In genomic region chr7:27160546-27161213, GRCh38 we compare ENCODE assay signal across 8 cellular contexts. TPM values are rescaled to one million over a fixed set of nuclear protein-coding genes. Genes with fewer than 3 reads are reported as not detected.
A peak's percentile ranks its signal among the peaks of the same experiment; 100 is the strongest.
DNase-seq lines count a peak whose midpoint lies in the region; ATAC-seq and TF ChIP-seq lines count a peak whose summit lies in the region.

No MANE protein-coding gene starts in this region.

- H3K9me3 ChIP-seq in lung (ENCODE audit: control insufficient read depth in 2 of 2, insufficient read depth in 1 of 2, low read length in 1 of 2): no peaks in the 10 kb centered on the region

- H3K27ac ChIP-seq in dorsolateral prefrontal cortex (peak overlapping the region in 1 of 59 donors; percentile 36), lung (ENCODE audit: low read depth in 1 of 2, low read length in 1 of 2) (peak overlapping the region in 1 of 2 donors; percentile 51)

- DNase-seq in NCI-H1092 (lab: John Stamatoyannopoulos, UW) (peak; percentile 82), NCI-H1092 treated with DMSO at 0.1 percent for 48 hours (lab: John Stamatoyannopoulos, UW) (no peak), NCI-H510A treated with DMSO at 0.1 percent for 48 hours (lab: John Stamatoyannopoulos, UW) (peak; percentile 90), dorsolateral prefrontal cortex (peak; percentile 74 to 90 (median 79)), lung (ENCODE audit: low spot score) (peak; percentile 86)
- DNase-seq in activated CD4-positive, alpha-beta T cell treated with anti-CD3 and anti-CD28 coated beads, Interleukin-2, amount 50 U/mL, for 4 hours: peak; percentile 80 to 83
- peak; percentile 77 to 86 for DNase-seq in stimulated activated CD4-positive, alpha-beta T cell treated with anti-CD3 and anti-CD28 coated beads, Interleukin-4, amount 100 ng/mL, for 48 hours (ENCODE audit: low read depth in 2 of 2)

- intact Hi-C loops in dorsolateral prefrontal cortex (cut with DNase I): loop anchor here (2.0 to 10.0 kb wide), 7 partner anchors 308 to 1306 kb away; no protein-coding TSS in a partner anchor

- H3K4me1 ChIP-seq in lung (ENCODE audit: control insufficient read depth in 2 of 2, insufficient read depth in 2 of 2, low read length in 2 of 2): peaks cover 3 to 6% of the 10 kb centered on the region in 2 donors

- ATAC-seq in HG03108 (IDR thresholded peaks at IDR 0.05; ENCODE audit: unreplicated experiment) (peak; percentile 47), lung (ENCODE audit: insufficient read depth, low FRiP score) (peak; percentile 92)

- H3K36me3 ChIP-seq in lung (ENCODE audit: control insufficient read depth in 2 of 2, insufficient read depth in 2 of 2, low read length in 2 of 2): no peaks in the 10 kb centered on the region

- H3K4me3 ChIP-seq in dorsolateral prefrontal cortex (peak overlapping the region; percentile 29 to 76 (median 62)), lung (peak overlapping the region; percentile 21)

- TF ChIP-seq CTCF in dorsolateral prefrontal cortex (IDR thresholded peaks at IDR 0.05 in 54 of 56, conservative IDR thresholded peaks at IDR 0.05 in 2 of 56; ENCODE audit: low read depth in 1 of 56, partially characterized antibody in 56 of 56) (peak; percentile 96 to 100 (median 100)), lung (IDR thresholded peaks at IDR 0.05; ENCODE audit: control extremely low read depth, extremely low read depth) (peak; percentile 99)

- peaks cover 20 to 100% (median 94%) of the 10 kb centered on the region in 45 donors for H3K27me3 ChIP-seq in dorsolateral prefrontal cortex
- peaks cover 3% of the 10 kb centered on the region for H3K27me3 ChIP-seq in lung (ENCODE audit: control insufficient read depth, insufficient read depth)

- 1 to 3% methylated on average over 54 of the region's 54 CpGs for WGBS in lung, 2 donors

RNA-seq across cellular contexts. Expression of gene HOXA7, which starts 4.2 kb away (rescaled TPM):
- not detected for total RNA-seq in dorsolateral prefrontal cortex
- 1 to 10 TPM; 1.1 to 2.2 TPM for total RNA-seq in lung
- polyA plus RNA-seq in lung: 1 to 10 TPM; 1.0 to 1.7 TPM

RNA-seq across cellular contexts. Expression of gene HOXA9, which starts 4.7 kb away (rescaled TPM):
- total RNA-seq in dorsolateral prefrontal cortex (not detected), lung (under 1 TPM; 0.11 to 0.46 TPM)
- polyA plus RNA-seq in lung: under 1 TPM; 0.40 to 0.85 TPM

RNA-seq across cellular contexts. Expression of gene HOXA3, which starts 8.3 kb away (rescaled TPM):
- total RNA-seq in dorsolateral prefrontal cortex (under 1 TPM in 2 of 120 experiments, not detected in 118; 0.17 to 0.88 TPM), lung (10 to 100 TPM; 10.3 to 10.7 TPM)
- 1 to 10 TPM; 1.9 to 2.3 TPM for polyA plus RNA-seq in lung

RNA-seq across cellular contexts. Expression of gene HOXA6, which starts 13.1 kb away (rescaled TPM):
- total RNA-seq in dorsolateral prefrontal cortex (not detected), lung (1 to 10 TPM; 4.7 to 7.7 TPM)
- under 1 TPM; 0.49 to 0.94 TPM for polyA plus RNA-seq in lung

RNA-seq across cellular contexts. Expression of gene HOXA10, which starts 13.4 kb away (rescaled TPM):
- under 1 TPM in 1 of 120 experiments, not detected in 119; 0.46 TPM for total RNA-seq in dorsolateral prefrontal cortex
- total RNA-seq in lung: under 1 TPM in 1 of 2 donors, not detected in 1; 0.21 TPM
- under 1 TPM; 0.26 to 0.29 TPM for polyA plus RNA-seq in lung

Comparison
In these comparisons a context has a peak if more than half of its experiments do, and no peak if none do; other contexts are left out.
1. RNA of gene HOXA3, which starts 8.3 kb away (total RNA-seq): 10.3 to 10.7 TPM in lung; 0.17 to 0.88 TPM in dorsolateral prefrontal cortex; every median in the first group is over 4 times any median in the second.